In genomic region chr5:150577378-150577777, GRCh38 we compare ENCODE assay signal across 26 cellular contexts.
"Had no signal": no experiment of that assay in that cellular context is flagged by ENCODE, and none has a peak within 500 bp of the region (broad histone marks: within the 10 kb centered on the region; RNA-seq: fewer than 3 reads in every experiment).

No MANE protein-coding gene starts in this region.

- H3K36me3 ChIP-seq: colonic mucosa, esophagus squamous epithelium, gastrocnemius medialis, left lung, tibial artery, uterus had no signal

- H3K36me3 Mint-ChIP-seq: activated CD8-positive, alpha-beta memory T cell treated with anti-CD3 and anti-CD28 coated beads, Interleukin-2, amount 10 ng/mL, durations not matched to agents 7 days and 5 days; activated naive CD4-positive, alpha-beta T cell treated with anti-CD3 and anti-CD28 coated beads, Interleukin-2, amount 50 U/mL, for 72 hours; natural killer cell; T-cell had no signal

- H3K4me3 ChIP-seq: colonic mucosa, dorsolateral prefrontal cortex, esophagus squamous epithelium, gastrocnemius medialis, left lung, tibial artery, uterus had no signal

- H3K27ac Mint-ChIP-seq: activated CD4-positive, alpha-beta T cell treated with anti-CD3 and anti-CD28 coated beads, Interleukin-2, amount 10 ng/mL, durations not matched to agents 7 days and 5 days; activated CD8-positive, alpha-beta memory T cell treated with anti-CD3 and anti-CD28 coated beads, Interleukin-2, amount 10 ng/mL, durations not matched to agents 7 days and 5 days; activated CD8-positive, alpha-beta T cell treated with anti-CD3 and anti-CD28 coated beads for 36 hours; activated naive CD4-positive, alpha-beta T cell treated with anti-CD3 and anti-CD28 coated beads, Interleukin-2, amount 50 U/mL, for 72 hours; effector memory CD8-positive, alpha-beta T cell; natural killer cell; stimulated activated naive CD8-positive, alpha-beta T cell treated with anti-CD3 and anti-CD28 coated beads, Interleukin-15, Interleukin-2, amounts not matched to agents 100 ng/mL and 50 ng/mL, for 24 hours; T-cell; T-helper 2 cell treated with Interferon-gamma antibody and Interleukin-4, amounts not matched to agents 5 μg/mL and 100 μg/mL, for 36 hours had no signal

- H3K27me3 ChIP-seq: colonic mucosa, esophagus squamous epithelium, gastrocnemius medialis, tibial artery, uterus had no signal

- H3K79me2 ChIP-seq: parathyroid adenoma had no signal

- H3K4me1 ChIP-seq: gastrocnemius medialis, parathyroid adenoma, tibial artery had no signal

- H3K4me1 Mint-ChIP-seq: activated CD4-positive, alpha-beta T cell treated with anti-CD3 and anti-CD28 coated beads, Interleukin-2, amount 10 ng/mL, durations not matched to agents 7 days and 5 days; activated CD8-positive, alpha-beta memory T cell treated with anti-CD3 and anti-CD28 coated beads, Interleukin-2, amount 10 ng/mL, durations not matched to agents 7 days and 5 days; central memory CD8-positive, alpha-beta T cell; natural killer cell; T-cell had no signal

- H3K27ac ChIP-seq: colonic mucosa, dorsolateral prefrontal cortex, esophagus squamous epithelium, gastrocnemius medialis, left lung, parathyroid adenoma, tibial artery, uterus, VCaP had no signal

- H3K4me3 Mint-ChIP-seq: activated CD4-positive, alpha-beta T cell treated with anti-CD3 and anti-CD28 coated beads, Interleukin-2, amount 10 ng/mL, durations not matched to agents 7 days and 5 days; activated CD8-positive, alpha-beta memory T cell treated with anti-CD3 and anti-CD28 coated beads, Interleukin-2, amount 10 ng/mL, durations not matched to agents 7 days and 5 days; activated CD8-positive, alpha-beta T cell treated with anti-CD3 and anti-CD28 coated beads for 36 hours; central memory CD8-positive, alpha-beta T cell; effector memory CD8-positive, alpha-beta T cell; natural killer cell; stimulated activated naive CD8-positive, alpha-beta T cell treated with anti-CD3 and anti-CD28 coated beads, Interleukin-15, Interleukin-2, amounts not matched to agents 100 ng/mL and 50 ng/mL, for 24 hours; T-cell; T-helper 2 cell treated with Interferon-gamma antibody and Interleukin-4, amounts not matched to agents 5 μg/mL and 100 μg/mL, for 36 hours had no signal

- DNase-seq: activated CD4-positive, alpha-beta T cell treated with anti-CD3 and anti-CD28 coated beads, Interleukin-2, amount 10 ng/mL, durations not matched to agents 7 days and 5 days; activated CD4-positive, CD25-positive, alpha-beta regulatory T cell treated with anti-CD3 and anti-CD28 coated beads, Interleukin-2, amount 50 U/mL, for 72 hours; activated CD8-positive, alpha-beta memory T cell treated with anti-CD3 and anti-CD28 coated beads, Interleukin-2, amount 10 ng/mL, durations not matched to agents 7 days and 5 days; activated CD8-positive, alpha-beta T cell treated with anti-CD3 and anti-CD28 coated beads for 36 hours; activated T-cell treated with anti-CD3 and anti-CD28 coated beads for 4 hours; colonic mucosa; effector memory CD8-positive, alpha-beta T cell; esophagus squamous epithelium; hippocampal formation; kidney glomerular epithelial cell; mammary epithelial cell; midbrain; natural killer cell; T-cell had no signal

- H3K9me3 ChIP-seq: colonic mucosa, esophagus squamous epithelium, gastrocnemius medialis, left lung, tibial artery, uterus had no signal

- FAIRE-seq: astrocyte had no signal

- H3K9ac ChIP-seq: parathyroid adenoma had no signal

- H3K9me3 Mint-ChIP-seq: activated CD4-positive, alpha-beta T cell treated with anti-CD3 and anti-CD28 coated beads, Interleukin-2, amount 10 ng/mL, durations not matched to agents 7 days and 5 days; activated CD8-positive, alpha-beta T cell treated with anti-CD3 and anti-CD28 coated beads for 36 hours; activated naive CD4-positive, alpha-beta T cell treated with anti-CD3 and anti-CD28 coated beads, Interleukin-2, amount 50 U/mL, for 72 hours; central memory CD8-positive, alpha-beta T cell; effector memory CD8-positive, alpha-beta T cell; natural killer cell; stimulated activated naive CD8-positive, alpha-beta T cell treated with anti-CD3 and anti-CD28 coated beads, Interleukin-15, Interleukin-2, amounts not matched to agents 100 ng/mL and 50 ng/mL, for 24 hours; T-cell; T-helper 2 cell treated with Interferon-gamma antibody and Interleukin-4, amounts not matched to agents 5 μg/mL and 100 μg/mL, for 36 hours had no signal

- ATAC-seq: activated CD8-positive, alpha-beta memory T cell treated with anti-CD3 and anti-CD28 coated beads, Interleukin-2, amount 10 ng/mL, durations not matched to agents 7 days and 5 days; activated CD8-positive, alpha-beta T cell treated with anti-CD3 and anti-CD28 coated beads for 36 hours; activated naive CD4-positive, alpha-beta T cell treated with anti-CD3 and anti-CD28 coated beads, Interleukin-2, amount 50 U/mL, for 72 hours; effector memory CD8-positive, alpha-beta T cell; gastrocnemius medialis; left lung; natural killer cell; T-cell had no signal

- H2AFZ ChIP-seq: parathyroid adenoma had no signal
